ENCODE assay signal across 2 cellular contexts in genomic region chr12:48777501-48778400, GRCh38.
TF ChIP-seq lines count a peak whose summit lies in the region.

No MANE protein-coding gene starts in this region.

TF ChIP-seq in GM23338, 12 proteins besides CTCF, POLR2A, EP300 and RAD21:
- TF ChIP-seq JUNB (IDR thresholded peaks at IDR 0.05; ENCODE audit: unreplicated experiment) (no peak), REST (IDR thresholded peaks at IDR 0.05; ENCODE audit: unreplicated experiment) (no peak), ZNF462 (CRISPR knock-in tag; IDR thresholded peaks at IDR 0.05) (no peak), ETS1 (IDR thresholded peaks at IDR 0.05) (no peak), NANOG (IDR thresholded peaks at IDR 0.05; ENCODE audit: borderline replicate concordance) (no peak), STAT1 (IDR thresholded peaks at IDR 0.05; ENCODE audit: unreplicated experiment) (no peak)

TF ChIP-seq in H1, 55 proteins besides CTCF, POLR2A, EP300 and RAD21:
- TF ChIP-seq JUND (IDR thresholded peaks at IDR 0.05; ENCODE audit: low read length) (no peak), JUN (IDR thresholded peaks at IDR 0.05; ENCODE audit: low read depth, low read length) (no peak), TBP (IDR thresholded peaks at IDR 0.05; ENCODE audit: low read depth, low read length) (no peak), TAF7 (optimal IDR thresholded peaks at IDR 0.05; ENCODE audit: borderline replicate concordance, low read depth, low read length) (no peak), NANOG (IDR thresholded peaks at IDR 0.05; ENCODE audit: insufficient read depth, low read depth, low read length, poor library complexity, severe bottlenecking) (no peak), KDM1A (IDR thresholded peaks at IDR 0.05; ENCODE audit: borderline replicate concordance, low read length) (no peak), CHD7 (IDR thresholded peaks at IDR 0.05; ENCODE audit: insufficient replicate concordance, low read length) (no peak), HDAC6 (IDR thresholded peaks at IDR 0.05; ENCODE audit: low read depth, low read length) (no peak), ATF3 (IDR thresholded peaks at IDR 0.05; ENCODE audit: insufficient read depth, low read depth, low read length) (no peak), SP1 (IDR thresholded peaks at IDR 0.05; ENCODE audit: low read depth, low read length) (no peak), TCF12 (IDR thresholded peaks at IDR 0.05; ENCODE audit: low read depth, low read length) (no peak), SIX5 (IDR thresholded peaks at IDR 0.05; ENCODE audit: low read depth, low read length) (no peak), E2F6 (IDR thresholded peaks at IDR 0.05) (no peak), RNF2 (IDR thresholded peaks at IDR 0.05; ENCODE audit: borderline replicate concordance, low read depth, low read length, missing control alignments, poor library complexity, severe bottlenecking) (no peak), NRF1 (IDR thresholded peaks at IDR 0.05; ENCODE audit: low read depth, low read length) (no peak), SRF (IDR thresholded peaks at IDR 0.05; ENCODE audit: low read depth, low read length) (no peak), SIN3A (conservative IDR thresholded peaks at IDR 0.05 in 1 of 2, IDR thresholded peaks at IDR 0.05 in 1 of 2; ENCODE audit: low read depth in 1 of 2, low read length in 2 of 2) (no peak; a peak in 1 of 4 replicates), KDM5A (IDR thresholded peaks at IDR 0.05; ENCODE audit: low read length) (no peak), CHD1 (IDR thresholded peaks at IDR 0.05; ENCODE audit: low read depth, low read length) (no peak)
